Comparison of ENCODE assay signal across 11 cellular contexts in genomic region chr6:45156075-45156474, GRCh38.
DNase-seq lines count a peak whose midpoint lies in the region; ATAC-seq and TF ChIP-seq lines count a peak whose summit lies in the region.
"Had no signal": no experiment of that assay in that cellular context is flagged by ENCODE, and none has a peak within 500 bp of the region (broad histone marks: within the 10 kb centered on the region; RNA-seq: fewer than 3 reads in every experiment).

No MANE protein-coding gene starts in this region.

- WGBS in transverse colon (ENCODE audit: low coverage in 1 of 2), 2 donors = 62 to 71% methylated on average over 2 of the region's 2 CpGs

- ATAC-seq in GM21737 (IDR thresholded peaks at IDR 0.05; ENCODE audit: unreplicated experiment) = peak; percentile 98
- peak; percentile 98 for ATAC-seq in HG03520 (IDR thresholded peaks at IDR 0.05; ENCODE audit: unreplicated experiment)
- peak; percentile 64 for ATAC-seq in mucosa of descending colon
- ATAC-seq: A549, left lobe of liver had no signal

- no peaks in the 10 kb centered on the region for H3K27me3 Mint-ChIP-seq in activated CD4-positive, alpha-beta T cell treated with anti-CD3 and anti-CD28 coated beads, Interleukin-2, amount 10 ng/mL, durations not matched to agents 24 days and 14 days

- H3K27ac Mint-ChIP-seq in activated CD4-positive, alpha-beta T cell treated with anti-CD3 and anti-CD28 coated beads, Interleukin-2, amount 10 ng/mL, durations not matched to agents 24 days and 14 days = peak overlapping the region; percentile 72

- peaks cover 26% of the 10 kb centered on the region for H3K4me1 Mint-ChIP-seq in activated CD4-positive, alpha-beta T cell treated with anti-CD3 and anti-CD28 coated beads, Interleukin-2, amount 10 ng/mL, durations not matched to agents 24 days and 14 days

- peaks cover 35% of the 10 kb centered on the region for H3K9me3 Mint-ChIP-seq in activated CD4-positive, alpha-beta T cell treated with anti-CD3 and anti-CD28 coated beads, Interleukin-2, amount 10 ng/mL, durations not matched to agents 24 days and 14 days

- H3K27me3 ChIP-seq in left ventricle myocardium inferior (ENCODE audit: low read depth) (no peaks in the 10 kb centered on the region), transverse colon (no peaks in the 10 kb centered on the region), WERI-Rb-1 (ENCODE audit: insufficient read depth, low read depth, severe bottlenecking) (no peaks in the 10 kb centered on the region)

- TF ChIP-seq POLR2A in transverse colon (IDR thresholded peaks at IDR 0.05) = no peak

- in situ Hi-C loops in transverse colon (cut with MboI; ENCODE audit: low pct_ligation_motif_present in 1 of 4, low pct_unique_long_range_greater_than_20kb in 1 of 4, low sequenced_read_pairs in 3 of 4) = no loop called here

- no peak for TF ChIP-seq CTCF in mucosa of descending colon (IDR thresholded peaks at IDR 0.05)
- TF ChIP-seq CTCF in left ventricle myocardium inferior (IDR thresholded peaks at IDR 0.05; ENCODE audit: borderline replicate concordance) = no peak
- TF ChIP-seq CTCF in transverse colon (IDR thresholded peaks at IDR 0.05) = no peak
- no peak for TF ChIP-seq CTCF in WERI-Rb-1 (IDR thresholded peaks at IDR 0.05; ENCODE audit: low read depth, low read length)

- intact Hi-C loops in activated CD4-positive, alpha-beta T cell treated with anti-CD3 and anti-CD28 coated beads, Interleukin-2, amount 10 ng/mL, durations not matched to agents 24 days and 14 days (cut with micrococcal nuclease) = loop anchor here (1.0 to 2.0 kb wide), 3 partner anchors 8 to 555 kb away; no protein-coding TSS in a partner anchor
- intact Hi-C loops in mucosa of descending colon (cut with DNase I, micrococcal nuclease) = no loop called here
- intact Hi-C loops in left ventricle myocardium inferior (cut with micrococcal nuclease) = no loop called here
- intact Hi-C loops in transverse colon (cut with DNase I; ENCODE audit: low total_unique reads) = no loop called here

- H3K4me3 Mint-ChIP-seq in activated CD4-positive, alpha-beta T cell treated with anti-CD3 and anti-CD28 coated beads, Interleukin-2, amount 10 ng/mL, durations not matched to agents 24 days and 14 days = no peak overlapping the region

- no peak for TF ChIP-seq EP300 in transverse colon (IDR thresholded peaks at IDR 0.05; ENCODE audit: low read depth)

- no peak overlapping the region for H3K27ac ChIP-seq in left ventricle myocardium inferior (replicated peaks)
- no peak overlapping the region for H3K27ac ChIP-seq in transverse colon
- H3K27ac ChIP-seq in WERI-Rb-1 = no peak overlapping the region
- H3K27ac ChIP-seq: A549 had no signal

- H3K4me3 ChIP-seq in mucosa of descending colon (no peak overlapping the region), left ventricle myocardium inferior (no peak overlapping the region), transverse colon (no peak overlapping the region), WERI-Rb-1 (ENCODE audit: low read depth, low read length) (no peak overlapping the region)
- H3K4me3 ChIP-seq: A549 had no signal

- H3K9me3 ChIP-seq in mucosa of descending colon (no peaks in the 10 kb centered on the region), left ventricle myocardium inferior (replicated peaks) (no peaks in the 10 kb centered on the region), transverse colon (no peaks in the 10 kb centered on the region), WERI-Rb-1 (ENCODE audit: severe bottlenecking) (no peaks in the 10 kb centered on the region)
- H3K9me3 ChIP-seq: A549 had no signal

- no peaks in the 10 kb centered on the region for H3K4me1 ChIP-seq in mucosa of descending colon (ENCODE audit: low read depth)
- H3K4me1 ChIP-seq in left ventricle myocardium inferior = no peaks in the 10 kb centered on the region
- H3K4me1 ChIP-seq in transverse colon = no peaks in the 10 kb centered on the region
- H3K4me1 ChIP-seq: A549 had no signal

- H3K36me3 ChIP-seq in mucosa of descending colon (ENCODE audit: low read depth) (no peaks in the 10 kb centered on the region), left ventricle myocardium inferior (no peaks in the 10 kb centered on the region), transverse colon (no peaks in the 10 kb centered on the region), WERI-Rb-1 (no peaks in the 10 kb centered on the region)

- peak; percentile 88 for DNase-seq in activated CD4-positive, alpha-beta T cell treated with anti-CD3 and anti-CD28 coated beads, Interleukin-2, amount 10 ng/mL, durations not matched to agents 24 days and 14 days
- no peak for DNase-seq in activated CD4-positive, alpha-beta T cell treated with anti-CD3 and anti-CD28 coated beads, Interleukin-2, amount 50 U/mL, for 48 hours
- peak in 1 of 3 donors; percentile 4 for DNase-seq in mucosa of descending colon
- no peak for DNase-seq in left ventricle myocardium inferior
- no peak for DNase-seq in transverse colon
- DNase-seq in WERI-Rb-1 = no peak
- DNase-seq: NCI-H82 had no signal

- H3K36me3 Mint-ChIP-seq in activated CD4-positive, alpha-beta T cell treated with anti-CD3 and anti-CD28 coated beads, Interleukin-2, amount 10 ng/mL, durations not matched to agents 24 days and 14 days (ENCODE audit: low read depth) = peaks cover 29% of the 10 kb centered on the region
